20 cellular contexts compared by ENCODE assay signal in genomic region chr19:50490411-50490811, GRCh38. TPM values are rescaled to one million over a fixed set of nuclear protein-coding genes. Genes with fewer than 3 reads are reported as not detected.
DNase-seq lines count a peak whose midpoint lies in the region; ATAC-seq, FAIRE-seq and TF ChIP-seq lines count a peak whose summit lies in the region.
"Had no signal": no experiment of that assay in that cellular context is flagged by ENCODE, and none has a peak within 500 bp of the region (broad histone marks: within the 10 kb centered on the region; RNA-seq: fewer than 3 reads in every experiment).

No MANE protein-coding gene starts in this region.

- H3K4me1 Mint-ChIP-seq in activated T-helper 17 cell treated with anti-CD3 and anti-CD28 coated beads, Interleukin-2, amount 50 U/mL, for 72 hours: peaks cover 38% of the 10 kb centered on the region
- H3K4me1 Mint-ChIP-seq: GM23338 had no signal

- H3K9me3 ChIP-seq in kidney (ENCODE audit: control insufficient read depth in 1 of 2, low read length in 2 of 2): no peaks in the 10 kb centered on the region
- no peaks in the 10 kb centered on the region for H3K9me3 ChIP-seq in psoas muscle
- H3K9me3 ChIP-seq in WERI-Rb-1 (ENCODE audit: severe bottlenecking): peaks cover 12% of the 10 kb centered on the region

- H3K27me3 ChIP-seq in H7 (ENCODE audit: control insufficient read depth, insufficient read depth, low read length) (peaks cover 59% of the 10 kb centered on the region), psoas muscle (ENCODE audit: insufficient read depth in 3 of 3, low read length in 2 of 3) (no peaks in the 10 kb centered on the region), WERI-Rb-1 (ENCODE audit: insufficient read depth, low read depth, severe bottlenecking) (no peaks in the 10 kb centered on the region)

- DNase-seq in H7 (peak; percentile 62), kidney (peak; percentile 43), psoas muscle (peak in 1 of 2 donors; percentile 52), anterior cingulate cortex (lab: John Stamatoyannopoulos, UW) (no peak), WERI-Rb-1 (no peak), NCI-H226 (no peak)
- DNase-seq in stimulated activated CD8-positive, alpha-beta memory T cell treated with anti-CD3 and anti-CD28 coated beads, Interleukin-4, amount 100 ng/mL, for 48 hours: no peak
- DNase-seq: BE2C; CD8-positive, alpha-beta memory T cell; DND-41; HFFc6; MG63; NCI-H1092 treated with DMSO at 0.1 percent for 48 hours; NCI-H1694; NCI-H446; NCI-H774; SHP77 had no signal

- no peak overlapping the region for H3K4me3 ChIP-seq in H7 (ENCODE audit: insufficient read depth, low read depth, low read length)
- no peak overlapping the region for H3K4me3 ChIP-seq in kidney (ENCODE audit: low read length in 2 of 2)
- peak overlapping the region; percentile 31 for H3K4me3 ChIP-seq in psoas muscle
- H3K4me3 ChIP-seq in WERI-Rb-1 (ENCODE audit: low read depth, low read length): no peak overlapping the region
- H3K4me3 ChIP-seq: GM23338, MG63 had no signal

- no peaks in the 10 kb centered on the region for H3K27me3 Mint-ChIP-seq in activated T-helper 17 cell treated with anti-CD3 and anti-CD28 coated beads, Interleukin-2, amount 50 U/mL, for 72 hours
- H3K27me3 Mint-ChIP-seq: CD8-positive, alpha-beta memory T cell had no signal

- no peak for TF ChIP-seq CTCF in kidney (IDR thresholded peaks at IDR 0.05; ENCODE audit: borderline replicate concordance, extremely low read depth, insufficient read depth)
- no peak for TF ChIP-seq CTCF in psoas muscle (IDR thresholded peaks at IDR 0.05)
- no peak for TF ChIP-seq CTCF in WERI-Rb-1 (IDR thresholded peaks at IDR 0.05; ENCODE audit: low read depth, low read length)

- H3K4me1 ChIP-seq in kidney (ENCODE audit: control insufficient read depth in 1 of 2, insufficient read depth in 1 of 2, low read depth in 1 of 2, low read length in 2 of 2) (no peaks in the 10 kb centered on the region), psoas muscle (peaks cover 19% of the 10 kb centered on the region)
- H3K4me1 ChIP-seq: BE2C had no signal

- no peak overlapping the region for H3K9ac ChIP-seq in kidney (ENCODE audit: low read length in 2 of 2)

- no peaks in the 10 kb centered on the region for H3K36me3 ChIP-seq in H7 (replicated peaks; ENCODE audit: control insufficient read depth, insufficient read depth, low read length)
- H3K36me3 ChIP-seq in kidney (ENCODE audit: control insufficient read depth in 1 of 2, insufficient read depth in 2 of 2, low read length in 2 of 2): no peaks in the 10 kb centered on the region
- peaks cover 0 to 14% of the 10 kb centered on the region in 2 donors for H3K36me3 ChIP-seq in psoas muscle (ENCODE audit: insufficient read depth in 1 of 2, low read depth in 1 of 2)
- peaks cover 23% of the 10 kb centered on the region for H3K36me3 ChIP-seq in WERI-Rb-1
- H3K36me3 ChIP-seq: BE2C, MG63 had no signal

- WGBS in psoas muscle, 3 donors: 75 to 81% (median 78%) methylated on average over 18 of the region's 18 CpGs

- H3K4me3 Mint-ChIP-seq in activated T-helper 17 cell treated with anti-CD3 and anti-CD28 coated beads, Interleukin-2, amount 50 U/mL, for 72 hours: no peak overlapping the region
- H3K4me3 Mint-ChIP-seq: CD8-positive, alpha-beta memory T cell; GM23338; HFFc6 had no signal

- ATAC-seq in activated T-helper 17 cell treated with anti-CD3 and anti-CD28 coated beads, Interleukin-2, amount 50 U/mL, for 72 hours (replicated peaks): no peak
- ATAC-seq in psoas muscle: peak in 2 of 4 donors; percentile 4 to 5
- ATAC-seq: GM23338 had no signal

- H3K27ac ChIP-seq in kidney (ENCODE audit: low read depth in 2 of 2, low read length in 2 of 2): no peak overlapping the region
- H3K27ac ChIP-seq in psoas muscle: peak overlapping the region; percentile 67
- no peak overlapping the region for H3K27ac ChIP-seq in WERI-Rb-1

- H3K9me3 Mint-ChIP-seq in activated T-helper 17 cell treated with anti-CD3 and anti-CD28 coated beads, Interleukin-2, amount 50 U/mL, for 72 hours: no peaks in the 10 kb centered on the region
- H3K9me3 Mint-ChIP-seq: CD8-positive, alpha-beta memory T cell had no signal

- no peak for FAIRE-seq in kidney (lab: Jason Lieb, UNC)

- H3K27ac Mint-ChIP-seq in activated T-helper 17 cell treated with anti-CD3 and anti-CD28 coated beads, Interleukin-2, amount 50 U/mL, for 72 hours: peak overlapping the region; percentile 71
- H3K27ac Mint-ChIP-seq: GM23338, HFFc6 had no signal

- H3K36me3 Mint-ChIP-seq in activated T-helper 17 cell treated with anti-CD3 and anti-CD28 coated beads, Interleukin-2, amount 50 U/mL, for 72 hours (ENCODE audit: low read depth): peaks cover 11% of the 10 kb centered on the region

- intact Hi-C loops in kidney (cut with DNase I) (no loop called here), psoas muscle (cut with DNase I) (no loop called here)

RNA-seq across cellular contexts. Expression of gene GARIN5A, which starts 13.8 kb away (rescaled TPM):
- total RNA-seq in H7 (2014; rRNA removed; shearing (Covaris generic)): 4.5 and 8.1 TPM in 2 replicates
- 1 to 10 TPM in 1 of 2 donors, under 1 TPM in 1; 0.39 to 1.2 TPM for total RNA-seq in activated T-helper 17 cell treated with anti-CD3 and anti-CD28 coated beads, Interleukin-2, amount 50 U/mL, for 72 hours
- total RNA-seq in kidney: 2.0 TPM
- 9.0 TPM for polyA plus RNA-seq in kidney (ENCODE audit: insufficient read depth, low read depth, low replicate concordance)
- total RNA-seq in psoas muscle: 1 to 10 TPM; 1.2 to 5.3 (median 4.7) TPM
- 1 to 10 TPM; 1.3 to 2.7 (median 1.3) TPM for polyA plus RNA-seq in psoas muscle

RNA-seq across cellular contexts. Expression of gene EMC10, which starts 14.1 kb away (rescaled TPM):
- 146 and 166 TPM in 2 replicates for total RNA-seq in H7 (2014; rRNA removed; shearing (Covaris generic))
- total RNA-seq in activated T-helper 17 cell treated with anti-CD3 and anti-CD28 coated beads, Interleukin-2, amount 50 U/mL, for 72 hours: 10 to 100 TPM; 31.3 to 57.8 TPM
- total RNA-seq in kidney: 184 TPM
- 199 TPM for polyA plus RNA-seq in kidney (ENCODE audit: insufficient read depth, low read depth, low replicate concordance)
- total RNA-seq in psoas muscle: 10 to 100 TPM; 32.6 to 47.5 (median 43.3) TPM
- polyA plus RNA-seq in psoas muscle: 10 to 100 TPM; 33.1 to 37.6 (median 34.2) TPM

RNA-seq across cellular contexts. Expression of gene JOSD2, which starts 20.6 kb away (rescaled TPM):
- total RNA-seq in H7 (2014; rRNA removed; shearing (Covaris generic)): 4.7 and 4.9 TPM in 2 replicates
- total RNA-seq in activated T-helper 17 cell treated with anti-CD3 and anti-CD28 coated beads, Interleukin-2, amount 50 U/mL, for 72 hours: 10 to 100 TPM; 37.5 to 45.8 TPM
- total RNA-seq in kidney (31.7 TPM), psoas muscle (10 to 100 TPM; 28.5 to 41.0 (median 37.4) TPM)
- polyA plus RNA-seq in kidney (ENCODE audit: insufficient read depth, low read depth, low replicate concordance) (73.7 TPM), psoas muscle (10 to 100 TPM; 51.9 to 87.2 (median 86.2) TPM)

RNA-seq across cellular contexts. Expression of gene ASPDH, which starts 23.3 kb away (rescaled TPM):
- total RNA-seq in H7 (2014; rRNA removed; shearing (Covaris generic)): not detected in 2 replicates
- total RNA-seq in activated T-helper 17 cell treated with anti-CD3 and anti-CD28 coated beads, Interleukin-2, amount 50 U/mL, for 72 hours: not detected
- not detected for total RNA-seq in kidney
- 115 TPM for polyA plus RNA-seq in kidney (ENCODE audit: insufficient read depth, low read depth, low replicate concordance)
- total RNA-seq in psoas muscle: not detected
- not detected for polyA plus RNA-seq in psoas muscle
- total RNA-seq: CD8-positive, alpha-beta memory T cell; GM23338; HFFc6 had no signal
- polyA plus RNA-seq: AG04450; CD8-positive, alpha-beta memory T cell; GM23338 had no signal

RNA-seq across cellular contexts. Expression of gene MYBPC2, which starts 57.7 kb away (rescaled TPM):
- total RNA-seq in H7 (2014; rRNA removed; shearing (Covaris generic)): 0.24 and 0.55 TPM in 2 replicates
- total RNA-seq in activated T-helper 17 cell treated with anti-CD3 and anti-CD28 coated beads, Interleukin-2, amount 50 U/mL, for 72 hours: 1 to 10 TPM in 1 of 2 donors, under 1 TPM in 1; 0.28 to 4.6 TPM
- total RNA-seq in kidney (0.98 TPM), psoas muscle (1,000 to 10,000 TPM in 3 of 4 donors, 100 to 1,000 TPM in 1; 699 to 1,898 (median 1,482) TPM)
- polyA plus RNA-seq in kidney (ENCODE audit: insufficient read depth, low read depth, low replicate concordance) (not detected), psoas muscle (1,000 to 10,000 TPM in 1 of 3 donors, 100 to 1,000 TPM in 1, 10 to 100 TPM in 1; 65.8 to 1,123 (median 804) TPM)
- total RNA-seq: HFFc6 had no signal
- polyA plus RNA-seq: AG04450; CD8-positive, alpha-beta memory T cell had no signal

Comparison
In these comparisons a context has a peak if more than half of its experiments do, and no peak if none do; other contexts are left out.
1. DNase-seq: peak in H7 (single experiment) and kidney (single experiment); none in anterior cingulate cortex (0 of 58), WERI-Rb-1 (single experiment), stimulated activated CD8-positive, alpha-beta memory T cell treated with anti-CD3 and anti-CD28 coated beads, Interleukin-4, amount 100 ng/mL, for 48 hours (single experiment) and NCI-H226 (single experiment).